8 cellular contexts compared by ENCODE assay signal in genomic region chr14:67680121-67680602, GRCh38. TPM values are rescaled to one million over a fixed set of nuclear protein-coding genes. Genes with fewer than 3 reads are reported as not detected.
DNase-seq lines count a peak whose midpoint lies in the region; ATAC-seq and TF ChIP-seq lines count a peak whose summit lies in the region.

No MANE protein-coding gene starts in this region.

- H3K9me3 Mint-ChIP-seq in activated T-cell treated with anti-CD3 and anti-CD28 coated beads, Interleukin-2, amount 50 U/mL, for 72 hours = no peaks in the 10 kb centered on the region
- no peaks in the 10 kb centered on the region for H3K9me3 Mint-ChIP-seq in T-helper 1 cell treated with Interleukin-12 subunit alpha and Interleukin-12 subunit beta and Interleukin-4 antibody, amounts not matched to agents 30 μg/mL and 1 μg/mL, for 36 hours
- H3K9me3 Mint-ChIP-seq in naive thymus-derived CD8-positive, alpha-beta T cell = no peaks in the 10 kb centered on the region

- TF ChIP-seq CTCF in mucosa of descending colon (IDR thresholded peaks at IDR 0.05) = no peak
- TF ChIP-seq CTCF in right atrium auricular region (IDR thresholded peaks at IDR 0.05) = no peak

- POLR2A ChIA-PET in naive thymus-derived CD8-positive, alpha-beta T cell (lab: Charles Lee) = interaction anchor here (0.6 to 0.7 kb wide), 2 partner anchors 37 to 46 kb away, joined by 3 to 6 read pairs; no protein-coding TSS in a partner anchor

- H3K36me3 Mint-ChIP-seq in activated T-cell treated with anti-CD3 and anti-CD28 coated beads, Interleukin-2, amount 50 U/mL, for 72 hours (ENCODE audit: insufficient read depth in 2 of 2) = peaks cover 2 to 16% of the 10 kb centered on the region in 2 donors
- H3K36me3 Mint-ChIP-seq in T-helper 1 cell treated with Interleukin-12 subunit alpha and Interleukin-12 subunit beta and Interleukin-4 antibody, amounts not matched to agents 30 μg/mL and 1 μg/mL, for 36 hours (ENCODE audit: low read depth) = peaks cover 49% of the 10 kb centered on the region
- H3K36me3 Mint-ChIP-seq in naive thymus-derived CD8-positive, alpha-beta T cell = peaks cover 0 to 68% (median 4%) of the 10 kb centered on the region in 3 donors

- ATAC-seq in activated T-cell treated with anti-CD3 and anti-CD28 coated beads, Interleukin-2, amount 50 U/mL, for 72 hours (replicated peaks in 1 of 2) = peak; percentile 100
- peak; percentile 99 for ATAC-seq in HG02885 (IDR thresholded peaks at IDR 0.05; ENCODE audit: poor library complexity, unreplicated experiment)
- peak; percentile 24 for ATAC-seq in mucosa of descending colon
- ATAC-seq in naive thymus-derived CD8-positive, alpha-beta T cell = no peak

- peak; percentile 44 to 46 for DNase-seq in activated T-cell treated with anti-CD3 and anti-CD28 coated beads, Interleukin-2, amount 50 U/mL, for 72 hours
- DNase-seq in activated T-cell treated with anti-CD3 and anti-CD28 coated beads for 4 hours (no peak), mucosa of descending colon (no peak), right atrium auricular region (ENCODE audit: low spot score) (no peak), amygdala (lab: John Stamatoyannopoulos, UW) (no peak)
- DNase-seq in naive thymus-derived CD8-positive, alpha-beta T cell = no peak

- no peaks in the 10 kb centered on the region for H3K27me3 ChIP-seq in right atrium auricular region

- intact Hi-C loops in mucosa of descending colon (cut with DNase I, micrococcal nuclease) = no loop called here

- H3K4me3 ChIP-seq in mucosa of descending colon = no peak overlapping the region
- H3K4me3 ChIP-seq in right atrium auricular region = no peak overlapping the region

- no peaks in the 10 kb centered on the region for H3K9me3 ChIP-seq in mucosa of descending colon
- no peaks in the 10 kb centered on the region for H3K9me3 ChIP-seq in right atrium auricular region

- no peaks in the 10 kb centered on the region for H3K27me3 Mint-ChIP-seq in activated T-cell treated with anti-CD3 and anti-CD28 coated beads, Interleukin-2, amount 50 U/mL, for 72 hours (ENCODE audit: low read depth)
- no peaks in the 10 kb centered on the region for H3K27me3 Mint-ChIP-seq in T-helper 1 cell treated with Interleukin-12 subunit alpha and Interleukin-12 subunit beta and Interleukin-4 antibody, amounts not matched to agents 30 μg/mL and 1 μg/mL, for 36 hours (ENCODE audit: low read depth)
- H3K27me3 Mint-ChIP-seq in naive thymus-derived CD8-positive, alpha-beta T cell = no peaks in the 10 kb centered on the region

- H3K4me1 Mint-ChIP-seq in activated T-cell treated with anti-CD3 and anti-CD28 coated beads, Interleukin-2, amount 50 U/mL, for 72 hours (ENCODE audit: low read depth) = peaks cover 23% of the 10 kb centered on the region
- peaks cover 28% of the 10 kb centered on the region for H3K4me1 Mint-ChIP-seq in T-helper 1 cell treated with Interleukin-12 subunit alpha and Interleukin-12 subunit beta and Interleukin-4 antibody, amounts not matched to agents 30 μg/mL and 1 μg/mL, for 36 hours (ENCODE audit: low read depth)
- peaks cover 8 to 18% (median 14%) of the 10 kb centered on the region in 4 donors for H3K4me1 Mint-ChIP-seq in naive thymus-derived CD8-positive, alpha-beta T cell

- H3K36me3 ChIP-seq in mucosa of descending colon (ENCODE audit: low read depth) = no peaks in the 10 kb centered on the region
- H3K36me3 ChIP-seq in right atrium auricular region = peaks cover 13% of the 10 kb centered on the region

- H3K27ac Mint-ChIP-seq in activated T-cell treated with anti-CD3 and anti-CD28 coated beads, Interleukin-2, amount 50 U/mL, for 72 hours = peak overlapping the region; percentile 72
- H3K27ac Mint-ChIP-seq in T-helper 1 cell treated with Interleukin-12 subunit alpha and Interleukin-12 subunit beta and Interleukin-4 antibody, amounts not matched to agents 30 μg/mL and 1 μg/mL, for 36 hours = peak overlapping the region; percentile 67
- H3K27ac Mint-ChIP-seq in naive thymus-derived CD8-positive, alpha-beta T cell = peak overlapping the region in 4 of 10 donors; percentile 11 to 79 (median 48)

- no peak overlapping the region for H3K27ac ChIP-seq in right atrium auricular region

- H3K4me3 Mint-ChIP-seq in activated T-cell treated with anti-CD3 and anti-CD28 coated beads, Interleukin-2, amount 50 U/mL, for 72 hours = peak overlapping the region in 1 of 2 donors; percentile 50
- H3K4me3 Mint-ChIP-seq in T-helper 1 cell treated with Interleukin-12 subunit alpha and Interleukin-12 subunit beta and Interleukin-4 antibody, amounts not matched to agents 30 μg/mL and 1 μg/mL, for 36 hours = no peak overlapping the region
- no peak overlapping the region for H3K4me3 Mint-ChIP-seq in naive thymus-derived CD8-positive, alpha-beta T cell

- peaks cover 4% of the 10 kb centered on the region for H3K4me1 ChIP-seq in mucosa of descending colon (ENCODE audit: low read depth)
- peaks cover 0 to 3% of the 10 kb centered on the region in 2 donors for H3K4me1 ChIP-seq in right atrium auricular region

RNA-seq across cellular contexts. Expression of gene VTI1B, which starts 5.7 kb away (rescaled TPM):
- total RNA-seq in activated T-cell treated with anti-CD3 and anti-CD28 coated beads, Interleukin-2, amount 50 U/mL, for 72 hours = 10 to 100 TPM; 65.7 to 71.3 TPM
- total RNA-seq in mucosa of descending colon (100 to 1,000 TPM; 110 to 162 (median 148) TPM), right atrium auricular region (10 to 100 TPM; 59.7 to 61.0 TPM)
- total RNA-seq in naive thymus-derived CD8-positive, alpha-beta T cell = 10 to 100 TPM; 70.6 to 74.2 TPM
- 10 to 100 TPM; 64.4 to 87.9 (median 83.1) TPM for polyA plus RNA-seq in naive thymus-derived CD8-positive, alpha-beta T cell

RNA-seq across cellular contexts. Expression of gene RDH11, which starts 15.4 kb away (rescaled TPM):
- 10 to 100 TPM; 47.4 to 49.9 TPM for total RNA-seq in activated T-cell treated with anti-CD3 and anti-CD28 coated beads, Interleukin-2, amount 50 U/mL, for 72 hours
- total RNA-seq in mucosa of descending colon = 10 to 100 TPM; 36.0 to 44.1 (median 38.3) TPM
- total RNA-seq in right atrium auricular region = 10 to 100 TPM; 20.8 to 24.0 TPM
- total RNA-seq in naive thymus-derived CD8-positive, alpha-beta T cell = 10 to 100 TPM; 43.5 to 43.7 TPM
- polyA plus RNA-seq in naive thymus-derived CD8-positive, alpha-beta T cell = 10 to 100 TPM; 74.7 to 87.6 (median 79.3) TPM

RNA-seq across cellular contexts. Expression of gene RDH12, which starts 21.5 kb away (rescaled TPM):
- not detected for total RNA-seq in activated T-cell treated with anti-CD3 and anti-CD28 coated beads, Interleukin-2, amount 50 U/mL, for 72 hours
- total RNA-seq in mucosa of descending colon = not detected
- total RNA-seq in right atrium auricular region = not detected
- not detected for total RNA-seq in naive thymus-derived CD8-positive, alpha-beta T cell
- not detected for polyA plus RNA-seq in naive thymus-derived CD8-positive, alpha-beta T cell

Comparison
In these comparisons a context has a peak if more than half of its experiments do, and no peak if none do; other contexts are left out.
1. DNase-seq: peak in activated T-cell treated with anti-CD3 and anti-CD28 coated beads, Interleukin-2, amount 50 U/mL, for 72 hours (2 of 2); none in activated T-cell treated with anti-CD3 and anti-CD28 coated beads for 4 hours (single experiment), mucosa of descending colon (0 of 3), right atrium auricular region (single experiment), naive thymus-derived CD8-positive, alpha-beta T cell (0 of 10) and amygdala (0 of 56).
2. ATAC-seq: peak in activated T-cell treated with anti-CD3 and anti-CD28 coated beads, Interleukin-2, amount 50 U/mL, for 72 hours (2 of 2), HG02885 (single experiment) and mucosa of descending colon (single experiment); none in naive thymus-derived CD8-positive, alpha-beta T cell (0 of 2).